In genomic region chr5:12354686-12355085, GRCh38 we compare ENCODE assay signal across 13 cellular contexts.
DNase-seq lines count a peak whose midpoint lies in the region; ATAC-seq, FAIRE-seq and TF ChIP-seq lines count a peak whose summit lies in the region.
"Had no signal": no experiment of that assay in that cellular context is flagged by ENCODE, and none has a peak within 500 bp of the region (broad histone marks: within the 10 kb centered on the region; RNA-seq: fewer than 3 reads in every experiment).

No MANE protein-coding gene starts in this region.

- H3K9me3 ChIP-seq in Peyer's patch = no peaks in the 10 kb centered on the region

- TF ChIP-seq POLR2A in H54 (IDR thresholded peaks at IDR 0.05; ENCODE audit: low read depth, low read length) (no peak), Peyer's patch (IDR thresholded peaks at IDR 0.05) (no peak)

- no peaks in the 10 kb centered on the region for H3K36me3 Mint-ChIP-seq in glutamatergic neuron (ENCODE audit: unreplicated experiment)
- H3K36me3 Mint-ChIP-seq: CD4-positive, alpha-beta memory T cell had no signal

- no peak for ATAC-seq in GM18867 (IDR thresholded peaks at IDR 0.05; ENCODE audit: unreplicated experiment)

- H3K4me1 ChIP-seq in Peyer's patch = no peaks in the 10 kb centered on the region

- no peak overlapping the region for H3K4me3 Mint-ChIP-seq in glutamatergic neuron (ENCODE audit: unreplicated experiment)
- H3K4me3 Mint-ChIP-seq: B cell; CD4-positive, alpha-beta memory T cell had no signal

- H3K36me3 ChIP-seq in Peyer's patch = no peaks in the 10 kb centered on the region

- no peak overlapping the region for H3K4me3 ChIP-seq in Peyer's patch

- TF ChIP-seq CTCF in D721Med (IDR thresholded peaks at IDR 0.05; ENCODE audit: insufficient read depth, missing control alignments) (no peak), glutamatergic neuron (IDR thresholded peaks at IDR 0.05; ENCODE audit: partially characterized antibody, unreplicated experiment) (no peak), Peyer's patch (IDR thresholded peaks at IDR 0.05) (no peak)

- no peaks in the 10 kb centered on the region for H3K27me3 Mint-ChIP-seq in glutamatergic neuron (ENCODE audit: unreplicated experiment)
- H3K27me3 Mint-ChIP-seq: B cell; CD4-positive, alpha-beta memory T cell had no signal

- H3K9me3 Mint-ChIP-seq in glutamatergic neuron (ENCODE audit: unreplicated experiment) = no peaks in the 10 kb centered on the region

- peak overlapping the region; percentile 46 for H3K27ac Mint-ChIP-seq in glutamatergic neuron (ENCODE audit: unreplicated experiment)
- H3K27ac Mint-ChIP-seq: B cell; CD4-positive, alpha-beta memory T cell had no signal

- no peak overlapping the region for H3K27ac ChIP-seq in Peyer's patch

- DNase-seq in D721Med (ENCODE audit: insufficient read length, low spot score) = no peak
- DNase-seq in NCI-H1694 (lab: John Stamatoyannopoulos, UW) = peak; percentile 3
- DNase-seq in NCI-H526 (lab: John Stamatoyannopoulos, UW) = peak; percentile 70 to 76
- DNase-seq in glutamatergic neuron = no peak
- no peak for DNase-seq in H54 (ENCODE audit: insufficient read length, low spot score)
- no peak for DNase-seq in Peyer's patch
- DNase-seq: CD4-positive, alpha-beta memory T cell; GOT3; NCI-H146; SHP77 treated with DMSO at 0.1 percent for 48 hours had no signal

- FAIRE-seq in D721Med (lab: Jason Lieb, UNC) = peak; percentile 41
- no peak for FAIRE-seq in H54 (lab: Jason Lieb, UNC)
- FAIRE-seq: RCC 7860 had no signal

- H3K27me3 ChIP-seq in Peyer's patch = no peaks in the 10 kb centered on the region

- H3K4me1 Mint-ChIP-seq in glutamatergic neuron (ENCODE audit: low read depth, unreplicated experiment) = peaks cover 5% of the 10 kb centered on the region
- H3K4me1 Mint-ChIP-seq: B cell; CD4-positive, alpha-beta memory T cell had no signal

Comparison
In these comparisons a context has a peak if more than half of its experiments do, and no peak if none do; other contexts are left out.
1. DNase-seq: peak in NCI-H1694 (single experiment) and NCI-H526 (2 of 2); none in D721Med (single experiment), glutamatergic neuron (single experiment), H54 (single experiment) and Peyer's patch (0 of 3).